ENCODE assay signal across 1 cellular context in the genomic region with DNA sequence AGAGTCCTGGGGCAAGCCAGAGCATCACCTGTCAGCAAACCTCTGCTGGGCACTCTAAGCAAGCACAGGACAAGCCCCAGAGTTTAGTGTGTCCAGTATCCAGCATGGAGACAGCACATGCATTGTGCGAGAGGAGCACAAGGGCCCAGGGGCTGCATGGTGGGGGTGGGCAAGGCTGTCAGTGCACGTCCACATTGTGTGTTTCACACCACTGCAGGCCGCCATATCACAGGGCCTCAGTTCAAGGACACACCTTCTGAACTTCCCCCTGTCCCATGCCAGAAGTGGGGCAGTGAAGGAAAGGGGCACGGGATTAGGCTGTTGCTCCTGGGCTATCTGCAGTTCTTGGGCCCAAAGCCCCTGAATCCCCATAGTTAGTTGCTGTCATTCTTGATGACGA.
TF ChIP-seq lines count a peak whose summit lies in the region.

No MANE protein-coding gene starts in this region.

TF ChIP-seq in IMR-90, 13 proteins besides CTCF, POLR2A, EP300 and RAD21:
- TF ChIP-seq MAZ (IDR thresholded peaks at IDR 0.05; ENCODE audit: borderline replicate concordance, low read depth, low read length) (no peak), CHD1 (IDR thresholded peaks at IDR 0.05; ENCODE audit: low read depth, low read length) (no peak), MXI1 (IDR thresholded peaks at IDR 0.05; ENCODE audit: borderline replicate concordance, low read depth, low read length) (no peak), RFX5 (IDR thresholded peaks at IDR 0.05; ENCODE audit: low read depth, low read length) (no peak), ELK1 (IDR thresholded peaks at IDR 0.05; ENCODE audit: borderline replicate concordance, low read depth, low read length) (no peak), SMC3 (IDR thresholded peaks at IDR 0.05; ENCODE audit: low read depth, low read length) (no peak), RCOR1 (IDR thresholded peaks at IDR 0.05; ENCODE audit: insufficient replicate concordance, low read length) (no peak), BHLHE40 (IDR thresholded peaks at IDR 0.05; ENCODE audit: low read depth, low read length) (no peak), MAFK (IDR thresholded peaks at IDR 0.05; ENCODE audit: low read depth, low read length) (no peak), FOS (IDR thresholded peaks at IDR 0.05; ENCODE audit: low read depth, low read length) (no peak), USF2 (IDR thresholded peaks at IDR 0.05; ENCODE audit: low read depth, low read length) (no peak), NFE2L2 (IDR thresholded peaks at IDR 0.05; ENCODE audit: low read depth, low read length) (no peak), CEBPB (IDR thresholded peaks at IDR 0.05; ENCODE audit: low read depth, low read length) (no peak)
